ENCODE assay signal across 11 cellular contexts in genomic region chrX:100674705-100675104, GRCh38. TPM values are rescaled to one million over a fixed set of nuclear protein-coding genes. Genes with fewer than 3 reads are reported as not detected.
DNase-seq lines count a peak whose midpoint lies in the region; ATAC-seq, FAIRE-seq and TF ChIP-seq lines count a peak whose summit lies in the region.
"Had no signal": no experiment of that assay in that cellular context is flagged by ENCODE, and none has a peak within 500 bp of the region (broad histone marks: within the 10 kb centered on the region; RNA-seq: fewer than 3 reads in every experiment).

No MANE protein-coding gene starts in this region.

- H3K27ac ChIP-seq in A549 = no peak overlapping the region
- H3K27ac ChIP-seq: body of pancreas had no signal

- CTCF ChIA-PET in A549 (lab: Yijun Ruan, JAX) = interaction anchor here (0.8 to 16.2 kb wide), 3 partner anchors 11 to 93 kb away, joined by 3 to 187 read pairs (median 19); no protein-coding TSS in a partner anchor

- ATAC-seq in A549 = no peak
- ATAC-seq in GM18909 (IDR thresholded peaks at IDR 0.05; ENCODE audit: poor library complexity, unreplicated experiment) = peak; percentile 69
- ATAC-seq in HG03342 (IDR thresholded peaks at IDR 0.05; ENCODE audit: unreplicated experiment) = peak; percentile 70
- ATAC-seq: body of pancreas had no signal

- H3K9me3 ChIP-seq in A549 = no peaks in the 10 kb centered on the region
- H3K9me3 ChIP-seq: body of pancreas, tibial nerve had no signal

- no peak for TF ChIP-seq EP300 in A549 (IDR thresholded peaks at IDR 0.05)

- TF ChIP-seq CTCF in A549 (IDR thresholded peaks at IDR 0.05) = no peak

- TF ChIP-seq POLR2A in A549 (IDR thresholded peaks at IDR 0.05; ENCODE audit: low read length) = no peak

- no peak for TF ChIP-seq RAD21 in A549 (conservative IDR thresholded peaks at IDR 0.05 in 1 of 2, IDR thresholded peaks at IDR 0.05 in 1 of 2)

- no peak for DNase-seq in A549 (ENCODE audit: low read depth in 1 of 2, low spot score in 1 of 2)
- peak; percentile 26 for DNase-seq in SKM-1 (lab: John Stamatoyannopoulos, UW; ENCODE audit: unreplicated experiment)
- DNase-seq in 8988T = no peak
- DNase-seq in NCI-H1092 (lab: John Stamatoyannopoulos, UW) = no peak
- no peak for DNase-seq in activated effector memory CD4-positive, alpha-beta T cell treated with anti-CD3 and anti-CD28 coated beads, Interleukin-2, amount 50 U/mL, for 16 hours
- DNase-seq in RPMI8226 = no peak
- DNase-seq: activated CD4-positive, alpha-beta T cell treated with anti-CD3 and anti-CD28 coated beads, Interleukin-2, amount 50 U/mL, for 4 hours; body of pancreas had no signal

- H3K4me2 ChIP-seq in A549 = no peak overlapping the region

- FAIRE-seq in A549 (lab: Jason Lieb, UNC) = peak; percentile 39

- whole genome bisulfite sequencing in A549 (ENCODE audit: missing lambda C conversion rate) = 93% methylated on average over 2 of the region's 2 CpGs

- no peak overlapping the region for H3K4me3 ChIP-seq in A549
- H3K4me3 ChIP-seq: body of pancreas, tibial nerve had no signal

- no peaks in the 10 kb centered on the region for H3K4me1 ChIP-seq in A549
- H3K4me1 ChIP-seq: body of pancreas, tibial nerve had no signal

- POLR2A ChIA-PET in A549 (lab: Yijun Ruan, JAX) = no interaction called here

TF ChIP-seq in A549, 52 proteins besides CTCF, POLR2A, EP300 and RAD21:
- TF ChIP-seq MAFK (IDR thresholded peaks at IDR 0.05; ENCODE audit: partially characterized antibody) = no peak
- no peak for TF ChIP-seq EHF (CRISPR knock-in tag; IDR thresholded peaks at IDR 0.05)
- no peak for TF ChIP-seq FOXS1 (CRISPR knock-in tag; IDR thresholded peaks at IDR 0.05)
- no peak for TF ChIP-seq NPAS2 (CRISPR knock-in tag; IDR thresholded peaks at IDR 0.05; ENCODE audit: borderline replicate concordance)
- TF ChIP-seq JUN (IDR thresholded peaks at IDR 0.05) = no peak
- TF ChIP-seq HOXB5 (CRISPR knock-in tag; IDR thresholded peaks at IDR 0.05) = no peak
- no peak for TF ChIP-seq CEBPB (IDR thresholded peaks at IDR 0.05)
- TF ChIP-seq MYC (IDR thresholded peaks at IDR 0.05; ENCODE audit: borderline replicate concordance, low read length) = no peak
- TF ChIP-seq PHF8 (IDR thresholded peaks at IDR 0.05; ENCODE audit: borderline replicate concordance, low read depth) = no peak
- no peak for TF ChIP-seq ZSCAN20 (CRISPR knock-in tag; IDR thresholded peaks at IDR 0.05)

RNA-seq across cellular contexts. Expression of gene SRPX2, which starts 30.7 kb away (rescaled TPM):
- polyA plus RNA-seq in A549 (2011; rRNA removed) (6.7 and 9.6 TPM in 2 replicates), A549 (2017; fragmentation: RNase III; extraction: RNeasy Plus Mini Kit Qiagen cat#74134 plus additional on column Dnase treatment) (1.7 to 3.9 TPM (median 2.3 TPM) in 3 replicates)
- polyA plus RNA-seq in A549 (2012; cell fraction: cytosol; rRNA removed) = 2.6 and 2.9 TPM in 2 replicates
- 8.5 and 10.1 TPM in 2 replicates for polyA plus RNA-seq in A549 (2012; cell fraction: nucleus; rRNA removed)
- polyA minus RNA-seq in A549 (2011; rRNA and poly(A)+ RNA removed) = 10.0 and 17.2 TPM in 2 replicates

RNA-seq across cellular contexts. Expression of gene TSPAN6, which starts 38.1 kb away (rescaled TPM):
- polyA plus RNA-seq in A549 (2011; rRNA removed) (61.4 and 71.1 TPM in 2 replicates), A549 (2017; fragmentation: RNase III; extraction: RNeasy Plus Mini Kit Qiagen cat#74134 plus additional on column Dnase treatment) (41.1 to 51.7 TPM (median 46.0 TPM) in 3 replicates)
- polyA plus RNA-seq in A549 (2012; cell fraction: cytosol; rRNA removed) = 18.1 and 20.5 TPM in 2 replicates
- 9.3 and 14.0 TPM in 2 replicates for polyA plus RNA-seq in A549 (2012; cell fraction: nucleus; rRNA removed)
- 18.2 and 18.4 TPM in 2 replicates for polyA minus RNA-seq in A549 (2011; rRNA and poly(A)+ RNA removed)

RNA-seq across cellular contexts. Expression of gene SYTL4, which starts 57.2 kb away (rescaled TPM):
- 3.9 and 4.3 TPM in 2 replicates for polyA plus RNA-seq in A549 (2011; rRNA removed)
- 0.86 and 1.1 TPM in 2 replicates for polyA plus RNA-seq in A549 (2012; cell fraction: cytosol; rRNA removed)
- polyA plus RNA-seq in A549 (2012; cell fraction: nucleus; rRNA removed) = 1.6 and 2.3 TPM in 2 replicates
- 3.1 to 3.6 TPM (median 3.3 TPM) in 3 replicates for polyA plus RNA-seq in A549 (2017; fragmentation: RNase III; extraction: RNeasy Plus Mini Kit Qiagen cat#74134 plus additional on column Dnase treatment)
- 1.5 and 2.6 TPM in 2 replicates for polyA minus RNA-seq in A549 (2011; rRNA and poly(A)+ RNA removed)

Comparison
In these comparisons a context has a peak if more than half of its experiments do, and no peak if none do; other contexts are left out.
1. ATAC-seq: peak in GM18909 (single experiment) and HG03342 (single experiment); none in A549 (0 of 2).